ENCODE assay signal across 8 cellular contexts in genomic region chr1:44406761-44407429, GRCh38. TPM values are rescaled to one million over a fixed set of nuclear protein-coding genes. Genes with fewer than 3 reads are reported as not detected.
DNase-seq lines count a peak whose midpoint lies in the region; ATAC-seq and TF ChIP-seq lines count a peak whose summit lies in the region.

No MANE protein-coding gene starts in this region.

- H3K27ac ChIP-seq in CD4-positive, alpha-beta T cell (ENCODE audit: low read depth, low read length): no peak overlapping the region
- no peak overlapping the region for H3K27ac ChIP-seq in osteoblast (ENCODE audit: low read depth, low read length)
- no peak overlapping the region for H3K27ac ChIP-seq in OCI-LY7 (ENCODE audit: low read depth, low read length, poor library complexity, severe bottlenecking)

- H3K4me1 ChIP-seq in NT2/D1 (ENCODE audit: insufficient read depth, insufficient read length) (no peaks in the 10 kb centered on the region), osteoblast (ENCODE audit: insufficient read depth, low read length) (peaks cover 6% of the 10 kb centered on the region), OCI-LY7 (ENCODE audit: insufficient read depth, low read length, poor library complexity, severe bottlenecking) (no peaks in the 10 kb centered on the region)

- H3K9me2 ChIP-seq in OCI-LY7 (ENCODE audit: insufficient read depth, low read length): no peaks in the 10 kb centered on the region

- H3K4me1 Mint-ChIP-seq in CD4-positive, alpha-beta T cell (ENCODE audit: low read depth): peaks cover 36% of the 10 kb centered on the region
- peaks cover 18 to 36% of the 10 kb centered on the region in 2 donors for H3K4me1 Mint-ChIP-seq in effector memory CD8-positive, alpha-beta T cell (ENCODE audit: low read depth in 2 of 2)

- H3K27ac Mint-ChIP-seq in CD4-positive, alpha-beta T cell: no peak overlapping the region
- H3K27ac Mint-ChIP-seq in effector memory CD8-positive, alpha-beta T cell: no peak overlapping the region

- TF ChIP-seq CTCF in CD4-positive, alpha-beta T cell (IDR thresholded peaks at IDR 0.05): no peak
- TF ChIP-seq CTCF in osteoblast (IDR thresholded peaks at IDR 0.05; ENCODE audit: extremely low read depth, low read depth, low read length) (no peak), OCI-LY7 (conservative IDR thresholded peaks at IDR 0.05; ENCODE audit: low read length) (no peak)

- H3K4me3 Mint-ChIP-seq in CD4-positive, alpha-beta T cell: peak overlapping the region; percentile 40
- H3K4me3 Mint-ChIP-seq in effector memory CD8-positive, alpha-beta T cell: peak overlapping the region; percentile 91 to 94

- H3K36me3 Mint-ChIP-seq in CD4-positive, alpha-beta T cell (ENCODE audit: low read depth): no peaks in the 10 kb centered on the region
- H3K36me3 Mint-ChIP-seq in effector memory CD8-positive, alpha-beta T cell (ENCODE audit: insufficient read depth): peaks cover 21% of the 10 kb centered on the region

- DNase-seq in CD4-positive, alpha-beta T cell: peak in 1 of 10 experiments; percentile 17
- DNase-seq in NT2/D1 (ENCODE audit: low read depth, low spot score) (no peak), osteoblast (ENCODE audit: insufficient read length, low spot score, missing footprints) (no peak), OCI-LY7 (ENCODE audit: low spot score) (no peak), activated gamma-delta T cell (lab: John Stamatoyannopoulos, UW) (no peak)
- DNase-seq in effector memory CD8-positive, alpha-beta T cell: peak in 1 of 3 experiments; percentile 25

- no TSS peak for BruUV-seq in OCI-LY7 (replicated peaks; lab: Mats Ljungman, UMichigan)

- CTCF ChIA-PET in CD4-positive, alpha-beta T cell (lab: Charles Lee): no interaction called here
- CTCF ChIA-PET in OCI-LY7 (lab: Charles Lee; ENCODE audit: unreplicated experiment): no interaction called here

- H4K20me1 ChIP-seq in osteoblast (ENCODE audit: insufficient read depth, low read length): no peaks in the 10 kb centered on the region
- no peaks in the 10 kb centered on the region; the same call in 1 of the 2 replicates for H4K20me1 ChIP-seq in OCI-LY7 (ENCODE audit: insufficient read depth, low read length)

- no peak overlapping the region for H2AFZ ChIP-seq in osteoblast (ENCODE audit: low read length)
- H2AFZ ChIP-seq in OCI-LY7 (ENCODE audit: low read length): no peak overlapping the region

- intact Hi-C loops in CD4-positive, alpha-beta T cell (cut with DNase I, micrococcal nuclease): no loop called here
- intact Hi-C loops in OCI-LY7 (cut with micrococcal nuclease; ENCODE audit: unreplicated experiment): no loop called here

- H3K79me2 ChIP-seq in osteoblast (ENCODE audit: insufficient read depth, low read length): no peaks in the 10 kb centered on the region
- H3K79me2 ChIP-seq in OCI-LY7 (ENCODE audit: insufficient read depth, low read depth, low read length): no peaks in the 10 kb centered on the region

- H3K36me3 ChIP-seq in NT2/D1 (ENCODE audit: insufficient read depth, insufficient read length, low read length) (no peaks in the 10 kb centered on the region), osteoblast (ENCODE audit: insufficient read depth, low read length) (no peaks in the 10 kb centered on the region), OCI-LY7 (ENCODE audit: insufficient read depth, low read length) (no peaks in the 10 kb centered on the region)

- H3K27me3 ChIP-seq in CD4-positive, alpha-beta T cell (ENCODE audit: control insufficient read depth, insufficient read depth, low read length): peaks cover 98% of the 10 kb centered on the region
- H3K27me3 ChIP-seq in NT2/D1 (ENCODE audit: insufficient read depth, insufficient read length) (peaks cover 73% of the 10 kb centered on the region), osteoblast (ENCODE audit: insufficient read depth, low read length) (peaks cover 97% of the 10 kb centered on the region)

- no peaks in the 10 kb centered on the region for H3K9me3 Mint-ChIP-seq in CD4-positive, alpha-beta T cell
- no peaks in the 10 kb centered on the region for H3K9me3 Mint-ChIP-seq in effector memory CD8-positive, alpha-beta T cell

- H3K27me3 Mint-ChIP-seq in CD4-positive, alpha-beta T cell: peaks cover 48% of the 10 kb centered on the region
- peaks cover 21 to 45% of the 10 kb centered on the region in 2 donors for H3K27me3 Mint-ChIP-seq in effector memory CD8-positive, alpha-beta T cell

- peak overlapping the region; percentile 38 for H3K4me3 ChIP-seq in NT2/D1 (ENCODE audit: insufficient read length, low read depth)
- H3K4me3 ChIP-seq in osteoblast (ENCODE audit: insufficient read depth, low read length): no peak overlapping the region
- H3K4me3 ChIP-seq in OCI-LY7 (ENCODE audit: low read depth, low read length, poor library complexity, severe bottlenecking): no peak overlapping the region

- H3K4me2 ChIP-seq in osteoblast (ENCODE audit: insufficient read depth, low read length): peak overlapping the region; percentile 36
- no peak overlapping the region for H3K4me2 ChIP-seq in OCI-LY7 (ENCODE audit: low read length)

- H3K9me3 ChIP-seq in CD4-positive, alpha-beta T cell (ENCODE audit: control insufficient read depth, low read length): no peaks in the 10 kb centered on the region
- H3K9me3 ChIP-seq in NT2/D1 (ENCODE audit: insufficient read depth, low read length) (no peaks in the 10 kb centered on the region), osteoblast (ENCODE audit: low read depth, low read length) (no peaks in the 10 kb centered on the region), OCI-LY7 (ENCODE audit: low read length) (no peaks in the 10 kb centered on the region)

- POLR2A ChIA-PET in CD4-positive, alpha-beta T cell (lab: Charles Lee): no interaction called here
- POLR2A ChIA-PET in OCI-LY7 (lab: Charles Lee): interaction anchor here (0.6 kb wide), 1 partner anchor 135 kb away, joined by 3 read pairs; no protein-coding TSS in a partner anchor

- peak overlapping the region; percentile 76 for H3K9ac ChIP-seq in NT2/D1 (ENCODE audit: insufficient read length, low read depth)

- ATAC-seq in CD4-positive, alpha-beta T cell (ENCODE audit: poor library complexity): peak; percentile 33
- peak; percentile 34 for ATAC-seq in effector memory CD8-positive, alpha-beta T cell (replicated peaks)
- ATAC-seq in GM21576 (IDR thresholded peaks at IDR 0.05; ENCODE audit: unreplicated experiment): no peak
- ATAC-seq in activated CD4-positive, CD25-positive, alpha-beta regulatory T cell treated with anti-CD3 and anti-CD28 coated beads, Interleukin-2, amount 50 U/mL, for 24 hours: no peak

RNA-seq across cellular contexts. Expression of gene RNF220, which starts 1.8 kb away (rescaled TPM):
- 10 to 100 TPM; 76.0 to 77.9 TPM for total RNA-seq in CD4-positive, alpha-beta T cell
- 53.2 and 58.3 TPM in 2 replicates for total RNA-seq in osteoblast
- total RNA-seq in OCI-LY7 (2014; rRNA removed; shearing (Covaris generic)): 85.5 and 107 TPM in 2 replicates
- total RNA-seq in OCI-LY7 (2022): 82.3 and 84.7 TPM in 2 replicates

RNA-seq across cellular contexts. Expression of gene ERI3, which starts 51.8 kb away (rescaled TPM):
- 10 to 100 TPM; 19.7 to 20.7 TPM for total RNA-seq in CD4-positive, alpha-beta T cell
- total RNA-seq in osteoblast: 52.8 and 58.3 TPM in 2 replicates
- total RNA-seq in OCI-LY7 (2014; rRNA removed; shearing (Covaris generic)): 47.4 and 53.3 TPM in 2 replicates
- 46.5 and 49.5 TPM in 2 replicates for total RNA-seq in OCI-LY7 (2022)

Comparison
In these comparisons a context has a peak if more than half of its experiments do, and no peak if none do; other contexts are left out.
1. ATAC-seq: peak in CD4-positive, alpha-beta T cell (single experiment) and effector memory CD8-positive, alpha-beta T cell (single experiment); none in GM21576 (single experiment) and activated CD4-positive, CD25-positive, alpha-beta regulatory T cell treated with anti-CD3 and anti-CD28 coated beads, Interleukin-2, amount 50 U/mL, for 24 hours (0 of 2).